Comparison of ENCODE assay signal across 26 cellular contexts in the genomic region with DNA sequence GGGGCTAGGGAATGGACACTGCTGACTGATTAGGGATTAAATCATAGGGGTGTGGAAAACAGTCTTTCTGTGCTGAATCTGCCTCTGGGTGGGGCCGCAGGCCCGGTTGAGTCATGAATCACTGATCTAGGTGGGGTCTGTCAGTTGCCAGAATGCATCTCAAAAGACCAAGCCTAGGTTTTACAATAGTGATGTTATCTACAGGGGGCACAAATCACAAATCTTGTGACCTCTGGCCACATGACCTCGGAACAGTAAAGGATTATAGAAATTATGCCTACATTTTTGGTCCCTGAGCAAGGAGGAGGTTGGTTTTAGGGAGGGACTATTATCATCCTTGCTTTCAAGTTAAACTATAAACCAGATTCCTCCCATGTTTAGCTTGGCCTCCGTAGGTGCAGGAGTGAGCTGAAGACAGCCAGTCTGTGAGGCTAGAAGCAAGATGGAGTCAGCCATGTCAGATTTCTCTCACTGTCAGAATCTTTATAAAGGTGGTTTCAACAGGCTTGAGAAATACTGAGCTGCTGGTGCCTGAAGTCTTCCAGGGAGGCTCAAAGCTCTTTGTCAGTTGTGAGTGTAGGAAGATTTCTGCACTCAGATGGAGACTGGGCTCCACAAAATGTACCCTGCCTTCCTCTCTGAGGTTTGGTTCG. TPM values are rescaled to one million over a fixed set of nuclear protein-coding genes. Genes with fewer than 3 reads are reported as not detected.
DNase-seq lines count a peak whose midpoint lies in the region; TF ChIP-seq lines count a peak whose summit lies in the region.
"Had no signal": no experiment of that assay in that cellular context is flagged by ENCODE, and none has a peak within 500 bp of the region (broad histone marks: within the 10 kb centered on the region; RNA-seq: fewer than 3 reads in every experiment).

No MANE protein-coding gene starts in this region.

- H2AFZ ChIP-seq in smooth muscle cell (ENCODE audit: low read depth), result peak overlapping the region; percentile 36

- no peaks in the 10 kb centered on the region for H3K9me3 Mint-ChIP-seq in mesothelial cell of epicardium

- H3K27me3 Mint-ChIP-seq in mesothelial cell of epicardium (ENCODE audit: low read depth), result peaks cover 10% of the 10 kb centered on the region
- H3K27me3 Mint-ChIP-seq: IgD-negative memory B cell had no signal

- H3K36me3 Mint-ChIP-seq in mesothelial cell of epicardium, result no peaks in the 10 kb centered on the region
- H3K36me3 Mint-ChIP-seq: IgD-negative memory B cell had no signal

- H3K4me3 Mint-ChIP-seq in mesothelial cell of epicardium, result no peak overlapping the region

- H4K20me1 ChIP-seq in smooth muscle cell (ENCODE audit: low read depth), result no peaks in the 10 kb centered on the region

- no peaks in the 10 kb centered on the region for H3K9me3 ChIP-seq in smooth muscle cell (replicated peaks; ENCODE audit: low read depth)
- H3K9me3 ChIP-seq: BE2C, ovary, tibial artery had no signal

- H3K27ac ChIP-seq in epithelial cell of prostate, result peak overlapping the region; percentile 26
- H3K27ac ChIP-seq in smooth muscle cell (ENCODE audit: low read depth), result no peak overlapping the region
- H3K27ac ChIP-seq: ovary, tibial artery had no signal

- 66% methylated on average over 5 of the region's 5 CpGs for WGBS in smooth muscle cell (ENCODE audit: low lambda C conversion rate)

- no peaks in the 10 kb centered on the region for H3K79me2 ChIP-seq in smooth muscle cell (ENCODE audit: low read depth)

- H3F3A ChIP-seq in smooth muscle cell (ENCODE audit: low read depth), result peaks cover 10% of the 10 kb centered on the region

- no peak for TF ChIP-seq CTCF in smooth muscle cell (IDR thresholded peaks at IDR 0.05; ENCODE audit: borderline replicate concordance, insufficient read depth, poor library complexity, severe bottlenecking)
- no peak for TF ChIP-seq CTCF in mesothelial cell of epicardium (IDR thresholded peaks at IDR 0.05; ENCODE audit: unreplicated experiment)

- H3K9ac ChIP-seq in smooth muscle cell (ENCODE audit: low read depth), result no peak overlapping the region

- no peak overlapping the region for H3K4me2 ChIP-seq in smooth muscle cell

- H3K4me1 Mint-ChIP-seq in mesothelial cell of epicardium, result peaks cover 5% of the 10 kb centered on the region

- H3K27me3 ChIP-seq in smooth muscle cell (ENCODE audit: low read depth), result no peaks in the 10 kb centered on the region
- H3K27me3 ChIP-seq: ovary, tibial artery had no signal

- no peaks in the 10 kb centered on the region for H3K4me1 ChIP-seq in smooth muscle cell (ENCODE audit: low read depth)
- H3K4me1 ChIP-seq: BE2C had no signal

- H3K36me3 ChIP-seq in smooth muscle cell (ENCODE audit: low read depth), result no peaks in the 10 kb centered on the region
- H3K36me3 ChIP-seq: BE2C, ovary, tibial artery had no signal

- H3K4me3 ChIP-seq in smooth muscle cell, result no peak overlapping the region
- H3K4me3 ChIP-seq: lung, ovary, tibial artery had no signal

- DNase-seq in EL (peak; percentile 14), LoVo (ENCODE audit: low spot score) (peak; percentile 64), epithelial cell of prostate (ENCODE audit: low read depth, low spot score) (no peak), smooth muscle cell (lab: John Stamatoyannopoulos, UW; ENCODE audit: unreplicated experiment) (no peak), mesothelial cell of epicardium (ENCODE audit: low spot score in 2 of 2, unreplicated experiment in 2 of 2) (no peak), GM03348 (ENCODE audit: low spot score) (no peak)
- no peak for DNase-seq in stimulated activated CD4-positive, alpha-beta T cell treated with anti-CD3 and anti-CD28 coated beads, Interleukin-4, amount 100 ng/mL, for 24 hours
- DNase-seq: amniotic stem cell; BE2C; COR-L47; dermis blood vessel endothelial cell; DND-41; foreskin melanocyte; hypothalamus; islet precursor cell; NCI-H1694 treated with DMSO at 0.1 percent for 48 hours; NCI-H774; OCI-M1; ovary; stimulated activated naive CD4-positive, alpha-beta T cell; tibial artery had no signal

- no peak overlapping the region for H3K27ac Mint-ChIP-seq in mesothelial cell of epicardium
- H3K27ac Mint-ChIP-seq: IgD-negative memory B cell had no signal

RNA-seq across cellular contexts. Expression of a gene that starts 12.9 kb away (rescaled TPM):
- total RNA-seq in smooth muscle cell (0.81 TPM in 1 of 2 replicates, not detected in the other), mesothelial cell of epicardium (0.34 TPM in 1 of 3 replicates, not detected in the others)
- polyA plus RNA-seq in smooth muscle cell, result 0.44 and 0.75 TPM in 2 replicates
- total RNA-seq: myocyte had no signal

RNA-seq across cellular contexts. Expression of a gene that starts 13.0 kb away (rescaled TPM):
- 0.22 and 1.9 TPM in 2 replicates for total RNA-seq in smooth muscle cell
- 0.67 and 1.7 TPM in 2 replicates for polyA plus RNA-seq in smooth muscle cell
- total RNA-seq in mesothelial cell of epicardium, result 0.51 to 1.3 TPM (median 0.69 TPM) in 3 replicates
- total RNA-seq: myocyte had no signal

RNA-seq across cellular contexts. Expression of a gene that starts 33.1 kb away (rescaled TPM):
- 3.0 and 4.1 TPM in 2 replicates for total RNA-seq in smooth muscle cell
- 4.2 and 8.7 TPM in 2 replicates for polyA plus RNA-seq in smooth muscle cell
- 0.25 to 0.40 TPM in 2 of 3 replicates, not detected in the other for total RNA-seq in mesothelial cell of epicardium
- total RNA-seq: dermis blood vessel endothelial cell; endothelial cell of umbilical vein; T-helper 1 cell treated with Interleukin-12 subunit alpha and Interleukin-12 subunit beta and Interleukin-4 antibody, amounts not matched to agents 30 ng/mL and 1 ng/mL, for 36 hours had no signal

Comparison
In these comparisons a context has a peak if more than half of its experiments do, and no peak if none do; other contexts are left out.
1. DNase-seq: peak in EL (single experiment) and LoVo (single experiment); none in epithelial cell of prostate (single experiment), smooth muscle cell (single experiment), mesothelial cell of epicardium (0 of 2), stimulated activated CD4-positive, alpha-beta T cell treated with anti-CD3 and anti-CD28 coated beads, Interleukin-4, amount 100 ng/mL, for 24 hours (single experiment) and GM03348 (single experiment).